In genomic region chr12:57476993-57477709, GRCh38 we compare ENCODE assay signal across 1 cellular context.
TF ChIP-seq lines count a peak whose summit lies in the region.

No MANE protein-coding gene starts in this region.

TF ChIP-seq in HepG2, 621 proteins besides CTCF, POLR2A, EP300 and RAD21:
- TF ChIP-seq CERS6 (CRISPR knock-in tag; IDR thresholded peaks at IDR 0.05) = no peak
- no peak for TF ChIP-seq CEBPB (IDR thresholded peaks at IDR 0.05; ENCODE audit: borderline replicate concordance, low read depth, low read length)
- TF ChIP-seq MTF1 (CRISPR knock-in tag; IDR thresholded peaks at IDR 0.05) = no peak
- TF ChIP-seq ZEB1 (IDR thresholded peaks at IDR 0.05; ENCODE audit: insufficient replicate concordance, low read depth) = no peak
- no peak for TF ChIP-seq TEF (CRISPR knock-in tag; IDR thresholded peaks at IDR 0.05)
- no peak for TF ChIP-seq RBFOX2 (IDR thresholded peaks at IDR 0.05; ENCODE audit: low read depth, low read length)
- no peak for TF ChIP-seq AHDC1 (CRISPR knock-in tag; IDR thresholded peaks at IDR 0.05; ENCODE audit: borderline replicate concordance)
- no peak for TF ChIP-seq ZNF788 (CRISPR knock-in tag; IDR thresholded peaks at IDR 0.05; ENCODE audit: borderline replicate concordance)
- TF ChIP-seq ZNF776 (CRISPR knock-in tag; IDR thresholded peaks at IDR 0.05) = no peak
- no peak for TF ChIP-seq ZNF101 (CRISPR knock-in tag; IDR thresholded peaks at IDR 0.05; ENCODE audit: borderline replicate concordance, low read depth)
- TF ChIP-seq STAT5B (CRISPR knock-in tag; IDR thresholded peaks at IDR 0.05) = no peak
- TF ChIP-seq ZNF841 (CRISPR knock-in tag; IDR thresholded peaks at IDR 0.05; ENCODE audit: borderline replicate concordance) = no peak
- TF ChIP-seq ZNF30 (CRISPR knock-in tag; IDR thresholded peaks at IDR 0.05) = no peak
- TF ChIP-seq ZBTB21 (CRISPR knock-in tag; IDR thresholded peaks at IDR 0.05) = no peak
- no peak for TF ChIP-seq ZNF678 (CRISPR knock-in tag; IDR thresholded peaks at IDR 0.05)
